Comparison of ENCODE assay signal across 24 cellular contexts in the genomic region with DNA sequence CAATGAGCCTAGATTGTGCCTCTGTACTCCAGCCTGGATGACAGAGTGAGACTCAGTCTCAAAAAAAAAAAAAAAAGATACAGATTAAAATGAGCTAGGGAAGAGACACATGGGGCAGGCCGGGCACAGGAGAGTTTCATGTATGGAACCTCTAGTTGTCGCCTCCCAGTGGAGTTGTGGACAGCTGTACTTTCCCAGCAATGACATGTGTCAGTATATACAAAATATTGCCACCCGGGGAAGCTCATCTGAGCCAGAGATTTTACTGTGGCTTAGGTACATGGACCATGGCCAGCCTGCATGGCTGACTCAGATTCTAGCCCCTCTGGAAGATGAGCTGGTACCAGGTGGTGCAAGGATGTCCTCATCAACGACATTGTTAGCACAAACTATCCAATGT.
A peak's percentile ranks its signal among the peaks of the same experiment; 100 is the strongest.
DNase-seq lines count a peak whose midpoint lies in the region; ATAC-seq and TF ChIP-seq lines count a peak whose summit lies in the region.
"Had no signal": no experiment of that assay in that cellular context is flagged by ENCODE, and none has a peak within 500 bp of the region (broad histone marks: within the 10 kb centered on the region; RNA-seq: fewer than 3 reads in every experiment).

No MANE protein-coding gene starts in this region.

- H3K4me1 ChIP-seq in upper lobe of right lung, result no peaks in the 10 kb centered on the region
- H3K4me1 ChIP-seq: A549, Caco-2 had no signal

- H3K4me3 ChIP-seq in upper lobe of right lung, result no peak overlapping the region
- H3K4me3 ChIP-seq: A549 had no signal

- no peaks in the 10 kb centered on the region for H3K36me3 ChIP-seq in upper lobe of right lung

- no peak for TF ChIP-seq CTCF in activated CD8-positive, alpha-beta T cell treated with anti-CD3 and anti-CD28 coated beads for 36 hours (IDR thresholded peaks at IDR 0.05)
- TF ChIP-seq CTCF in VCaP (conservative IDR thresholded peaks at IDR 0.05) (0 out of 2 replicates have a peak, but pooled peaks have one; percentile 5), omental fat pad (IDR thresholded peaks at IDR 0.05) (no peak), upper lobe of right lung (IDR thresholded peaks at IDR 0.05) (no peak)

- H3K9me3 ChIP-seq in upper lobe of right lung, result no peaks in the 10 kb centered on the region
- H3K9me3 ChIP-seq: A549, Caco-2 had no signal

- no peak overlapping the region for H3K4me3 Mint-ChIP-seq in activated CD8-positive, alpha-beta T cell treated with anti-CD3 and anti-CD28 coated beads for 36 hours
- H3K4me3 Mint-ChIP-seq in activated CD8-positive, alpha-beta T cell treated with anti-CD3 and anti-CD28 coated beads, Interleukin-2, amount 10 ng/mL, durations not matched to agents 7 days and 5 days, result no peak overlapping the region
- no peak overlapping the region for H3K4me3 Mint-ChIP-seq in stimulated activated effector memory CD8-positive, alpha-beta T cell treated with anti-CD3 and anti-CD28 coated beads, Interleukin-12 subunit alpha, Interleukin-12 subunit beta, amount 100 ng/mL, for 72 hours
- H3K4me3 Mint-ChIP-seq: CD4-positive, alpha-beta memory T cell had no signal

- H3K27ac Mint-ChIP-seq in activated CD8-positive, alpha-beta T cell treated with anti-CD3 and anti-CD28 coated beads for 36 hours, result no peak overlapping the region
- H3K27ac Mint-ChIP-seq in activated CD8-positive, alpha-beta T cell treated with anti-CD3 and anti-CD28 coated beads, Interleukin-2, amount 10 ng/mL, durations not matched to agents 7 days and 5 days, result no peak overlapping the region
- no peak overlapping the region for H3K27ac Mint-ChIP-seq in stimulated activated effector memory CD8-positive, alpha-beta T cell treated with anti-CD3 and anti-CD28 coated beads, Interleukin-12 subunit alpha, Interleukin-12 subunit beta, amount 100 ng/mL, for 72 hours
- H3K27ac Mint-ChIP-seq: CD4-positive, alpha-beta memory T cell had no signal

- H3K27me3 ChIP-seq in upper lobe of right lung, result no peaks in the 10 kb centered on the region

- CTCF ChIA-PET in activated CD8-positive, alpha-beta T cell treated with anti-CD3 and anti-CD28 coated beads for 36 hours (lab: Charles Lee), result interaction anchor here (1.0 kb wide), 1 partner anchor 135 kb away, joined by 4 read pairs; no protein-coding TSS in a partner anchor
- CTCF ChIA-PET in activated CD8-positive, alpha-beta T cell treated with anti-CD3 and anti-CD28 coated beads, Interleukin-2, amount 10 ng/mL, durations not matched to agents 7 days and 5 days (lab: Charles Lee), result interaction anchor here (0.6 to 1.0 kb wide), 2 partner anchors 38 to 77 kb away, joined by 3 read pairs; no protein-coding TSS in a partner anchor
- CTCF ChIA-PET in HEK293T (lab: Yijun Ruan, JAX), result interaction anchor here (0.6 to 0.9 kb wide), 2 partner anchors 10 to 134 kb away, joined by 3 to 4 read pairs; no protein-coding TSS in a partner anchor

- H3K27me3 Mint-ChIP-seq in activated CD8-positive, alpha-beta T cell treated with anti-CD3 and anti-CD28 coated beads for 36 hours, result no peaks in the 10 kb centered on the region
- H3K27me3 Mint-ChIP-seq in activated CD8-positive, alpha-beta T cell treated with anti-CD3 and anti-CD28 coated beads, Interleukin-2, amount 10 ng/mL, durations not matched to agents 7 days and 5 days (ENCODE audit: low read depth), result no peaks in the 10 kb centered on the region

- ATAC-seq in activated CD8-positive, alpha-beta T cell treated with anti-CD3 and anti-CD28 coated beads for 36 hours, result peak; percentile 42
- ATAC-seq in activated CD8-positive, alpha-beta T cell treated with anti-CD3 and anti-CD28 coated beads, Interleukin-2, amount 10 ng/mL, durations not matched to agents 7 days and 5 days, result no peak
- peak; percentile 6 for ATAC-seq in stimulated activated effector memory CD8-positive, alpha-beta T cell treated with anti-CD3 and anti-CD28 coated beads, Interleukin-12 subunit alpha, Interleukin-12 subunit beta, amount 100 ng/mL, for 72 hours
- ATAC-seq in omental fat pad (ENCODE audit: low FRiP score) (no peak), upper lobe of right lung (no peak)
- ATAC-seq: A549, Panc1 had no signal

- intact Hi-C loops in activated CD8-positive, alpha-beta T cell treated with anti-CD3 and anti-CD28 coated beads for 36 hours (cut with micrococcal nuclease), result no loop called here
- intact Hi-C loops in upper lobe of right lung (cut with DNase I), result no loop called here

- H3K9me3 Mint-ChIP-seq in activated CD8-positive, alpha-beta T cell treated with anti-CD3 and anti-CD28 coated beads for 36 hours, result no peaks in the 10 kb centered on the region
- H3K9me3 Mint-ChIP-seq in activated CD8-positive, alpha-beta T cell treated with anti-CD3 and anti-CD28 coated beads, Interleukin-2, amount 10 ng/mL, durations not matched to agents 7 days and 5 days (ENCODE audit: insufficient read depth), result no peaks in the 10 kb centered on the region
- H3K9me3 Mint-ChIP-seq in stimulated activated effector memory CD8-positive, alpha-beta T cell treated with anti-CD3 and anti-CD28 coated beads, Interleukin-12 subunit alpha, Interleukin-12 subunit beta, amount 100 ng/mL, for 72 hours, result no peaks in the 10 kb centered on the region
- H3K9me3 Mint-ChIP-seq: CD4-positive, alpha-beta memory T cell had no signal

- H3K4me1 Mint-ChIP-seq in activated CD8-positive, alpha-beta T cell treated with anti-CD3 and anti-CD28 coated beads for 36 hours (ENCODE audit: low read depth), result no peaks in the 10 kb centered on the region
- H3K4me1 Mint-ChIP-seq in activated CD8-positive, alpha-beta T cell treated with anti-CD3 and anti-CD28 coated beads, Interleukin-2, amount 10 ng/mL, durations not matched to agents 7 days and 5 days (ENCODE audit: low read depth), result no peaks in the 10 kb centered on the region
- H3K4me1 Mint-ChIP-seq in stimulated activated effector memory CD8-positive, alpha-beta T cell treated with anti-CD3 and anti-CD28 coated beads, Interleukin-12 subunit alpha, Interleukin-12 subunit beta, amount 100 ng/mL, for 72 hours, result no peaks in the 10 kb centered on the region
- H3K4me1 Mint-ChIP-seq: CD4-positive, alpha-beta memory T cell had no signal

- DNase-seq in activated CD8-positive, alpha-beta T cell treated with anti-CD3 and anti-CD28 coated beads for 36 hours, result no peak
- no peak for DNase-seq in activated CD8-positive, alpha-beta T cell treated with anti-CD3 and anti-CD28 coated beads, Interleukin-2, amount 10 ng/mL, durations not matched to agents 7 days and 5 days
- DNase-seq in HEK293T (ENCODE audit: extremely low spot score) (no peak), omental fat pad (ENCODE audit: low spot score) (no peak), upper lobe of right lung (no peak), OCI-M2 (lab: John Stamatoyannopoulos, UW; ENCODE audit: unreplicated experiment) (no peak)
- DNase-seq in stimulated activated effector memory CD8-positive, alpha-beta T cell treated with anti-CD3 and anti-CD28 coated beads, Interleukin-12 subunit alpha, Interleukin-12 subunit beta, amount 100 ng/mL, for 72 hours (ENCODE audit: low spot score in 2 of 2), result no peak
- DNase-seq: C1 segment of cervical spinal cord; Caco-2; CD4-positive, alpha-beta memory T cell; DMS79 treated with DMSO at 0.1 percent for 48 hours; GF-D8; Kasumi-1; NCI-H1092 treated with DMSO at 0.1 percent for 48 hours; NCI-H1436; NCI-H187; NCI-H2171 treated with DMSO at 0.1 percent for 48 hours; NCI-H524 treated with DMSO at 0.1 percent for 48 hours; SHP77 treated with DMSO at 0.1 percent for 48 hours; T-helper 1 cell had no signal

- H3K27ac ChIP-seq in VCaP (no peak overlapping the region), upper lobe of right lung (no peak overlapping the region)
- H3K27ac ChIP-seq: A549, HL-60 had no signal

- POLR2A ChIA-PET in activated CD8-positive, alpha-beta T cell treated with anti-CD3 and anti-CD28 coated beads for 36 hours (lab: Charles Lee), result no interaction called here
- POLR2A ChIA-PET in activated CD8-positive, alpha-beta T cell treated with anti-CD3 and anti-CD28 coated beads, Interleukin-2, amount 10 ng/mL, durations not matched to agents 7 days and 5 days (lab: Charles Lee), result no interaction called here
- POLR2A ChIA-PET in HEK293T (lab: Yijun Ruan, JAX), result interaction anchor here (0.6 kb wide), 1 partner anchor 129 kb away, joined by 3 read pairs; a partner anchor contains a TSS

- no peaks in the 10 kb centered on the region for H3K36me3 Mint-ChIP-seq in activated CD8-positive, alpha-beta T cell treated with anti-CD3 and anti-CD28 coated beads for 36 hours (ENCODE audit: low read depth)
- no peaks in the 10 kb centered on the region for H3K36me3 Mint-ChIP-seq in activated CD8-positive, alpha-beta T cell treated with anti-CD3 and anti-CD28 coated beads, Interleukin-2, amount 10 ng/mL, durations not matched to agents 7 days and 5 days (ENCODE audit: low read depth)
- H3K36me3 Mint-ChIP-seq in stimulated activated effector memory CD8-positive, alpha-beta T cell treated with anti-CD3 and anti-CD28 coated beads, Interleukin-12 subunit alpha, Interleukin-12 subunit beta, amount 100 ng/mL, for 72 hours, result no peaks in the 10 kb centered on the region
- H3K36me3 Mint-ChIP-seq: CD4-positive, alpha-beta memory T cell had no signal

TF ChIP-seq in HEK293T, 16 proteins besides CTCF, POLR2A, EP300 and RAD21:
- no peak for TF ChIP-seq SUZ12 (IDR thresholded peaks at IDR 0.05)
- TF ChIP-seq, protein P1, sequence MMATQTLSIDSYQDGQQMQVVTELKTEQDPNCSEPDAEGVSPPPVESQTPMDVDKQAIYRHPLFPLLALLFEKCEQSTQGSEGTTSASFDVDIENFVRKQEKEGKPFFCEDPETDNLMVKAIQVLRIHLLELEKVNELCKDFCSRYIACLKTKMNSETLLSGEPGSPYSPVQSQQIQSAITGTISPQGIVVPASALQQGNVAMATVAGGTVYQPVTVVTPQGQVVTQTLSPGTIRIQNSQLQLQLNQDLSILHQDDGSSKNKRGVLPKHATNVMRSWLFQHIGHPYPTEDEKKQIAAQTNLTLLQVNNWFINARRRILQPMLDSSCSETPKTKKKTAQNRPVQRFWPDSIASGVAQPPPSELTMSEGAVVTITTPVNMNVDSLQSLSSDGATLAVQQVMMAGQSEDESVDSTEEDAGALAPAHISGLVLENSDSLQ (IDR thresholded peaks at IDR 0.05), result 0 out of 2 replicates have a peak, but pooled peaks have one; percentile 20

Comparison
In these comparisons a context has a peak if more than half of its experiments do, and no peak if none do; other contexts are left out.
1. ATAC-seq: peak in activated CD8-positive, alpha-beta T cell treated with anti-CD3 and anti-CD28 coated beads for 36 hours (single experiment) and stimulated activated effector memory CD8-positive, alpha-beta T cell treated with anti-CD3 and anti-CD28 coated beads, Interleukin-12 subunit alpha, Interleukin-12 subunit beta, amount 100 ng/mL, for 72 hours (single experiment); none in activated CD8-positive, alpha-beta T cell treated with anti-CD3 and anti-CD28 coated beads, Interleukin-2, amount 10 ng/mL, durations not matched to agents 7 days and 5 days (single experiment), omental fat pad (single experiment) and upper lobe of right lung (single experiment).